8 cellular contexts compared by ENCODE assay signal in genomic region chr3:101803152-101803782, GRCh38. TPM values are rescaled to one million over a fixed set of nuclear protein-coding genes. Genes with fewer than 3 reads are reported as not detected.
DNase-seq lines count a peak whose midpoint lies in the region; ATAC-seq, FAIRE-seq and TF ChIP-seq lines count a peak whose summit lies in the region.

No MANE protein-coding gene starts in this region.

- H3K36me3 ChIP-seq in NT2/D1 (ENCODE audit: insufficient read depth, insufficient read length, low read length): peaks cover 25% of the 10 kb centered on the region

- H3K36me3 Mint-ChIP-seq in activated T-cell treated with anti-CD3 and anti-CD28 coated beads, Interleukin-2, amount 50 U/mL, for 72 hours (ENCODE audit: insufficient read depth in 2 of 2): peaks cover 10 to 24% of the 10 kb centered on the region in 2 donors

- FAIRE-seq in HTR-8/SVneo (lab: Jason Lieb, UNC): peak; percentile 81

- H3K4me1 Mint-ChIP-seq in activated T-cell treated with anti-CD3 and anti-CD28 coated beads, Interleukin-2, amount 50 U/mL, for 72 hours (ENCODE audit: low read depth): peaks cover 29% of the 10 kb centered on the region

- H3K27me3 Mint-ChIP-seq in activated T-cell treated with anti-CD3 and anti-CD28 coated beads, Interleukin-2, amount 50 U/mL, for 72 hours (ENCODE audit: low read depth): no peaks in the 10 kb centered on the region

- no peaks in the 10 kb centered on the region for H3K4me1 ChIP-seq in NT2/D1 (ENCODE audit: insufficient read depth, insufficient read length)

- H3K27me3 ChIP-seq in NT2/D1 (ENCODE audit: insufficient read depth, insufficient read length): no peaks in the 10 kb centered on the region

- no peak overlapping the region for H3K27ac Mint-ChIP-seq in activated T-cell treated with anti-CD3 and anti-CD28 coated beads, Interleukin-2, amount 50 U/mL, for 72 hours

- no peaks in the 10 kb centered on the region for H3K9me3 ChIP-seq in NT2/D1 (ENCODE audit: insufficient read depth, low read length)

- TF ChIP-seq CTCF in fibroblast of pulmonary artery (IDR thresholded peaks at IDR 0.05; ENCODE audit: low read length, missing control alignments) (peak; percentile 92), omental fat pad (IDR thresholded peaks at IDR 0.05) (peak in 2 of 3 donors; percentile 27 to 34)

- DNase-seq in GM04504 (ENCODE audit: low read depth): peak; percentile 44
- DNase-seq in HTR-8/SVneo (ENCODE audit: insufficient read length, low spot score): peak; percentile 69
- peak; percentile 36 for DNase-seq in NT2/D1 (ENCODE audit: low read depth, low spot score)
- DNase-seq in activated T-cell treated with anti-CD3 and anti-CD28 coated beads, Interleukin-2, amount 50 U/mL, for 72 hours: peak; percentile 57 to 66
- DNase-seq in fibroblast of pulmonary artery (ENCODE audit: low read depth): peak; percentile 86
- DNase-seq in omental fat pad (ENCODE audit: low spot score): no peak
- DNase-seq in ureter (ENCODE audit: low spot score): no peak

- H3K4me3 ChIP-seq in NT2/D1 (ENCODE audit: insufficient read length, low read depth) (no peak overlapping the region), fibroblast of pulmonary artery (replicated peaks; ENCODE audit: low read depth, low read length) (no peak overlapping the region)

- ATAC-seq in GM21619 (IDR thresholded peaks at IDR 0.05; ENCODE audit: unreplicated experiment) (peak; percentile 97), omental fat pad (ENCODE audit: low FRiP score) (peak; percentile 87)
- ATAC-seq in activated T-cell treated with anti-CD3 and anti-CD28 coated beads, Interleukin-2, amount 50 U/mL, for 72 hours (replicated peaks in 1 of 2): peak; percentile 97 to 99

- H3K4me3 Mint-ChIP-seq in activated T-cell treated with anti-CD3 and anti-CD28 coated beads, Interleukin-2, amount 50 U/mL, for 72 hours: no peak overlapping the region

- no peak overlapping the region for H3K9ac ChIP-seq in NT2/D1 (ENCODE audit: insufficient read length, low read depth)

- H3K9me3 Mint-ChIP-seq in activated T-cell treated with anti-CD3 and anti-CD28 coated beads, Interleukin-2, amount 50 U/mL, for 72 hours: no peaks in the 10 kb centered on the region

RNA-seq across cellular contexts. Expression of gene NXPE3, which starts 24.3 kb away (rescaled TPM):
- total RNA-seq in activated T-cell treated with anti-CD3 and anti-CD28 coated beads, Interleukin-2, amount 50 U/mL, for 72 hours: 10 to 100 TPM; 22.7 to 25.0 TPM
- total RNA-seq in omental fat pad: 10 to 100 TPM in 3 of 4 donors, 1 to 10 TPM in 1; 6.5 to 22.9 (median 10.7) TPM
- 14.5 TPM for total RNA-seq in ureter

RNA-seq across cellular contexts. Expression of gene NFKBIZ, which starts 46.0 kb away (rescaled TPM):
- total RNA-seq in activated T-cell treated with anti-CD3 and anti-CD28 coated beads, Interleukin-2, amount 50 U/mL, for 72 hours: 100 to 1,000 TPM; 116 to 208 TPM
- total RNA-seq in omental fat pad (100 to 1,000 TPM in 2 of 4 donors, 10 to 100 TPM in 2; 78.2 to 296 (median 108) TPM), ureter (81.8 TPM)

Comparison
In these comparisons a context has a peak if more than half of its experiments do, and no peak if none do; other contexts are left out.
1. DNase-seq: peak in GM04504 (single experiment), HTR-8/SVneo (single experiment), NT2/D1 (single experiment), activated T-cell treated with anti-CD3 and anti-CD28 coated beads, Interleukin-2, amount 50 U/mL, for 72 hours (2 of 2) and fibroblast of pulmonary artery (single experiment); none in omental fat pad (single experiment) and ureter (single experiment).
2. Peak in every context shown above with its lines, with median percentiles within 50 percentile points of each other: ATAC-seq.